Comparison of ENCODE assay signal across 8 cellular contexts in genomic region chr5:91419571-91420537, GRCh38. TPM values are rescaled to one million over a fixed set of nuclear protein-coding genes. Genes with fewer than 3 reads are reported as not detected.
DNase-seq lines count a peak whose midpoint lies in the region; ATAC-seq and TF ChIP-seq lines count a peak whose summit lies in the region.

No MANE protein-coding gene starts in this region.

- DNase-seq in A673 (ENCODE audit: low spot score) (peak; percentile 86), SK-N-DZ (ENCODE audit: low spot score) (peak; percentile 57), glutamatergic neuron (peak; percentile 46), renal cortical epithelial cell (ENCODE audit: low read depth) (peak; percentile 61), DMS79 treated with DMSO at 0.1 percent for 48 hours (lab: John Stamatoyannopoulos, UW) (no peak)
- DNase-seq in activated naive CD4-positive, alpha-beta T cell treated with Interleukin-2 at 50 U/mL for 16 hours = peak; percentile 73

- H3K27ac ChIP-seq in A673 (ENCODE audit: low read depth, low read length, poor library complexity, severe bottlenecking) = no peak overlapping the region

- CTCF ChIA-PET in A673 (lab: Charles Lee) = interaction anchor here (0.5 to 2.4 kb wide), 13 partner anchors 34 to 627 kb away, joined by 3 to 22 read pairs (median 6); partner anchors contain the start of gene ARRDC3

- intact Hi-C loops in A673 (cut with micrococcal nuclease; ENCODE audit: unreplicated experiment) = loop anchor here (1.0 to 5.0 kb wide), 4 partner anchors 319 to 613 kb away; no protein-coding TSS in a partner anchor

- H3K27me3 Mint-ChIP-seq in glutamatergic neuron (ENCODE audit: unreplicated experiment) = no peaks in the 10 kb centered on the region

- no peak overlapping the region for H3K4me3 Mint-ChIP-seq in glutamatergic neuron (ENCODE audit: unreplicated experiment)

- H3K27ac Mint-ChIP-seq in glutamatergic neuron (ENCODE audit: unreplicated experiment) = no peak overlapping the region

- TF ChIP-seq CTCF in A673 (conservative IDR thresholded peaks at IDR 0.05; ENCODE audit: low read depth, low read length) (peak; percentile 71), LNCAP (IDR thresholded peaks at IDR 0.05) (peak; percentile 59), glutamatergic neuron (IDR thresholded peaks at IDR 0.05; ENCODE audit: partially characterized antibody, unreplicated experiment) (peak; percentile 98)

- peaks cover 31% of the 10 kb centered on the region for H3K4me1 ChIP-seq in A673 (ENCODE audit: insufficient read depth, low read length, poor library complexity, severe bottlenecking)

- H3K36me3 Mint-ChIP-seq in glutamatergic neuron (ENCODE audit: unreplicated experiment) = no peaks in the 10 kb centered on the region

- H3K4me1 Mint-ChIP-seq in glutamatergic neuron (ENCODE audit: low read depth, unreplicated experiment) = no peaks in the 10 kb centered on the region

- no peaks in the 10 kb centered on the region for H3K9me3 ChIP-seq in A673 (ENCODE audit: low read depth, low read length, poor library complexity, severe bottlenecking)

- no peaks in the 10 kb centered on the region for H3K9me3 Mint-ChIP-seq in glutamatergic neuron (ENCODE audit: unreplicated experiment)

- H3K4me3 ChIP-seq in A673 (ENCODE audit: low read depth, low read length, poor library complexity, severe bottlenecking) = no peak overlapping the region

- no peaks in the 10 kb centered on the region for H3K27me3 ChIP-seq in A673 (replicated peaks; ENCODE audit: insufficient read depth, low read depth, low read length, poor library complexity)

- BruUV-seq in A673 (replicated peaks; lab: Mats Ljungman, UMichigan) = no TSS peak

- POLR2A ChIA-PET in A673 (lab: Charles Lee; ENCODE audit: low non-redundant PET) = no interaction called here

- no peaks in the 10 kb centered on the region for H3K36me3 ChIP-seq in A673 (ENCODE audit: insufficient read depth, low read length, poor library complexity, severe bottlenecking)

- peak; percentile 62 for ATAC-seq in GM18858 (IDR thresholded peaks at IDR 0.05; ENCODE audit: unreplicated experiment)

RNA-seq across cellular contexts. Expression of gene ARRDC3, which starts 36.7 kb away (rescaled TPM):
- total RNA-seq in A673 (2021) = 41.3 and 46.3 TPM in 2 replicates
- polyA plus RNA-seq in SK-N-DZ (2014; cell fraction: cytosol; rRNA removed) = 26.6 and 27.0 TPM in 2 replicates
- 44.7 and 53.7 TPM in 2 replicates for polyA plus RNA-seq in SK-N-DZ (2014; cell fraction: nucleus; rRNA removed)
- 109 TPM for total RNA-seq in glutamatergic neuron (ENCODE audit: unreplicated experiment)
- total RNA-seq in renal cortical epithelial cell = 93.9 and 147 TPM in 2 replicates
